ENCODE assay signal across 3 cellular contexts in genomic region chr17:27740541-27740940, GRCh38. TPM values are rescaled to one million over a fixed set of nuclear protein-coding genes. Genes with fewer than 3 reads are reported as not detected.
"Had no signal": no experiment of that assay in that cellular context is flagged by ENCODE, and none has a peak within 500 bp of the region (broad histone marks: within the 10 kb centered on the region; RNA-seq: fewer than 3 reads in every experiment).

No MANE protein-coding gene starts in this region.

RNA-seq across cellular contexts. Expression of gene NOS2, which starts 59.8 kb away (rescaled TPM):
- total RNA-seq: chondrocyte, endothelial cell of umbilical vein, mononuclear cell had no signal
